In genomic region chr6:36634317-36634716, GRCh38 we compare ENCODE assay signal across 1 cellular context.
TF ChIP-seq lines count a peak whose summit lies in the region.

No MANE protein-coding gene starts in this region.

TF ChIP-seq in IMR-90, 13 proteins besides CTCF, POLR2A, EP300 and RAD21:
- TF ChIP-seq CEBPB (IDR thresholded peaks at IDR 0.05; ENCODE audit: low read depth, low read length): no peak
- no peak for TF ChIP-seq BHLHE40 (IDR thresholded peaks at IDR 0.05; ENCODE audit: low read depth, low read length)
- no peak for TF ChIP-seq SMC3 (IDR thresholded peaks at IDR 0.05; ENCODE audit: low read depth, low read length)
- no peak for TF ChIP-seq USF2 (IDR thresholded peaks at IDR 0.05; ENCODE audit: low read depth, low read length)
- TF ChIP-seq ELK1 (IDR thresholded peaks at IDR 0.05; ENCODE audit: borderline replicate concordance, low read depth, low read length): no peak
- no peak for TF ChIP-seq FOS (IDR thresholded peaks at IDR 0.05; ENCODE audit: low read depth, low read length)
- TF ChIP-seq NFE2L2 (IDR thresholded peaks at IDR 0.05; ENCODE audit: low read depth, low read length): no peak
- no peak for TF ChIP-seq CHD1 (IDR thresholded peaks at IDR 0.05; ENCODE audit: low read depth, low read length)
- no peak for TF ChIP-seq RCOR1 (IDR thresholded peaks at IDR 0.05; ENCODE audit: insufficient replicate concordance, low read length)
- no peak for TF ChIP-seq RFX5 (IDR thresholded peaks at IDR 0.05; ENCODE audit: low read depth, low read length)
- no peak for TF ChIP-seq MAFK (IDR thresholded peaks at IDR 0.05; ENCODE audit: low read depth, low read length)
- no peak for TF ChIP-seq MAZ (IDR thresholded peaks at IDR 0.05; ENCODE audit: borderline replicate concordance, low read depth, low read length)
- no peak for TF ChIP-seq MXI1 (IDR thresholded peaks at IDR 0.05; ENCODE audit: borderline replicate concordance, low read depth, low read length)
